1 cellular context compared by ENCODE assay signal in the genomic region with DNA sequence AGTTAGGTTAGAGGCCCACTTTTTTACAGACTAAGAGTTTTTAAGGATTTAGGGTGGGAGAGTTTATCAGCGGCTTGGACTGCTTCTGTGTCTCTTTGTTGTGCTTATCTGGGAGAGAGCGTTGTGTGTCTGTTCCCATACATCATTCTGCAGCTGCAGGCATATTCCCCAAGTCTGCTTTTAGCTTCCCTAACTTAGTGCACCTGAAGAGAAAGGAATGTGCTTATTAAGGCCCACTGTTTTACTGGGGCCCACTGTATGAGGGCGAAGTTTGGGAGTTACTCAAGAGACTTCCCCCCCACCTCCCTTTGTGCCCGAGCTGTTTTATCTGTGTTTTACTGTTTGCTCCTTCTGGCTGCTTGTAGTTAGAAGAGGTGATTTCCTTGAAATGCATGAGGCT.
TF ChIP-seq lines count a peak whose summit lies in the region.

No MANE protein-coding gene starts in this region.

TF ChIP-seq in GM23338, 12 proteins besides CTCF, POLR2A, EP300 and RAD21 (continued from another document):
- TF ChIP-seq, protein P1, sequence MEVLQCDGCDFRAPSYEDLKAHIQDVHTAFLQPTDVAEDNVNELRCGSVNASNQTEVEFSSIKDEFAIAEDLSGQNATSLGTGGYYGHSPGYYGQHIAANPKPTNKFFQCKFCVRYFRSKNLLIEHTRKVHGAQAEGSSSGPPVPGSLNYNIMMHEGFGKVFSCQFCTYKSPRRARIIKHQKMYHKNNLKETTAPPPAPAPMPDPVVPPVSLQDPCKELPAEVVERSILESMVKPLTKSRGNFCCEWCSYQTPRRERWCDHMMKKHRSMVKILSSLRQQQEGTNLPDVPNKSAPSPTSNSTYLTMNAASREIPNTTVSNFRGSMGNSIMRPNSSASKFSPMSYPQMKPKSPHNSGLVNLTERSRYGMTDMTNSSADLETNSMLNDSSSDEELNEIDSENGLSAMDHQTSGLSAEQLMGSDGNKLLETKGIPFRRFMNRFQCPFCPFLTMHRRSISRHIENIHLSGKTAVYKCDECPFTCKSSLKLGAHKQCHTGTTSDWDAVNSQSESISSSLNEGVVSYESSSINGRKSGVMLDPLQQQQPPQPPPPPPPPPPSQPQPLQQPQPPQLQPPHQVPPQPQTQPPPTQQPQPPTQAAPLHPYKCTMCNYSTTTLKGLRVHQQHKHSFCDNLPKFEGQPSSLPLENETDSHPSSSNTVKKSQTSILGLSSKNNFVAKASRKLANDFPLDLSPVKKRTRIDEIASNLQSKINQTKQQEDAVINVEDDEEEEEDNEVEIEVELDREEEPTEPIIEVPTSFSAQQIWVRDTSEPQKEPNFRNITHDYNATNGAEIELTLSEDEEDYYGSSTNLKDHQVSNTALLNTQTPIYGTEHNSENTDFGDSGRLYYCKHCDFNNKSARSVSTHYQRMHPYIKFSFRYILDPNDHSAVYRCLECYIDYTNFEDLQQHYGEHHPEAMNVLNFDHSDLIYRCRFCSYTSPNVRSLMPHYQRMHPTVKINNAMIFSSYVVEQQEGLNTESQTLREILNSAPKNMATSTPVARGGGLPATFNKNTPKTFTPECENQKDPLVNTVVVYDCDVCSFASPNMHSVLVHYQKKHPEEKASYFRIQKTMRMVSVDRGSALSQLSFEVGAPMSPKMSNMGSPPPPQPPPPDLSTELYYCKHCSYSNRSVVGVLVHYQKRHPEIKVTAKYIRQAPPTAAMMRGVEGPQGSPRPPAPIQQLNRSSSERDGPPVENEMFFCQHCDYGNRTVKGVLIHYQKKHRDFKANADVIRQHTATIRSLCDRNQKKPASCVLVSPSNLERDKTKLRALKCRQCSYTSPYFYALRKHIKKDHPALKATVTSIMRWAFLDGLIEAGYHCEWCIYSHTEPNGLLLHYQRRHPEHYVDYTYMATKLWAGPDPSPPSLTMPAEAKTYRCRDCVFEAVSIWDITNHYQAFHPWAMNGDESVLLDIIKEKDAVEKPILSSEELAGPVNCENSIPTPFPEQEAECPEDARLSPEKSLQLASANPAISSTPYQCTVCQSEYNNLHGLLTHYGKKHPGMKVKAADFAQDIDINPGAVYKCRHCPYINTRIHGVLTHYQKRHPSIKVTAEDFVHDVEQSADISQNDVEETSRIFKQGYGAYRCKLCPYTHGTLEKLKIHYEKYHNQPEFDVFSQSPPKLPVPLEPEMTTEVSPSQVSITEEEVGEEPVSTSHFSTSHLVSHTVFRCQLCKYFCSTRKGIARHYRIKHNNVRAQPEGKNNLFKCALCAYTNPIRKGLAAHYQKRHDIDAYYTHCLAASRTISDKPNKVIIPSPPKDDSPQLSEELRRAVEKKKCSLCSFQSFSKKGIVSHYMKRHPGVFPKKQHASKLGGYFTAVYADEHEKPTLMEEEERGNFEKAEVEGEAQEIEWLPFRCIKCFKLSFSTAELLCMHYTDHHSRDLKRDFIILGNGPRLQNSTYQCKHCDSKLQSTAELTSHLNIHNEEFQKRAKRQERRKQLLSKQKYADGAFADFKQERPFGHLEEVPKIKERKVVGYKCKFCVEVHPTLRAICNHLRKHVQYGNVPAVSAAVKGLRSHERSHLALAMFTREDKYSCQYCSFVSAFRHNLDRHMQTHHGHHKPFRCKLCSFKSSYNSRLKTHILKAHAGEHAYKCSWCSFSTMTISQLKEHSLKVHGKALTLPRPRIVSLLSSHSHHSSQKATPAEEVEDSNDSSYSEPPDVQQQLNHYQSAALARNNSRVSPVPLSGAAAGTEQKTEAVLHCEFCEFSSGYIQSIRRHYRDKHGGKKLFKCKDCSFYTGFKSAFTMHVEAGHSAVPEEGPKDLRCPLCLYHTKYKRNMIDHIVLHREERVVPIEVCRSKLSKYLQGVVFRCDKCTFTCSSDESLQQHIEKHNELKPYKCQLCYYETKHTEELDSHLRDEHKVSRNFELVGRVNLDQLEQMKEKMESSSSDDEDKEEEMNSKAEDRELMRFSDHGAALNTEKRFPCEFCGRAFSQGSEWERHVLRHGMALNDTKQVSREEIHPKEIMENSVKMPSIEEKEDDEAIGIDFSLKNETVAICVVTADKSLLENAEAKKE (CRISPR knock-in tag; IDR thresholded peaks at IDR 0.05): no peak
- TF ChIP-seq STAT1 (IDR thresholded peaks at IDR 0.05; ENCODE audit: unreplicated experiment): no peak
- peak; percentile 36; the same call in 1 of the 2 replicates for TF ChIP-seq POLR2AphosphoS5 (IDR thresholded peaks at IDR 0.05; ENCODE audit: low read depth)
